ENCODE assay signal across 13 cellular contexts in genomic region chr11:92859290-92859689, GRCh38.
DNase-seq lines count a peak whose midpoint lies in the region; ATAC-seq lines count a peak whose summit lies in the region.
"Had no signal": no experiment of that assay in that cellular context is flagged by ENCODE, and none has a peak within 500 bp of the region (broad histone marks: within the 10 kb centered on the region; RNA-seq: fewer than 3 reads in every experiment).

No MANE protein-coding gene starts in this region.

- DNase-seq in COR-L47 (lab: John Stamatoyannopoulos, UW) (peak; percentile 23), NCI-H1092 (lab: John Stamatoyannopoulos, UW) (peak; percentile 58), NCI-H446 treated with DMSO at 0.1 percent for 48 hours (lab: John Stamatoyannopoulos, UW) (peak; percentile 76), pons (ENCODE audit: low spot score) (peak; percentile 10), iPS-NIHi11 (ENCODE audit: low spot score) (no peak), NCI-H2171 treated with DMSO at 0.1 percent for 48 hours (lab: John Stamatoyannopoulos, UW) (no peak)
- DNase-seq: CD8-positive, alpha-beta T cell; NCI-H1436 treated with DMSO at 0.1 percent for 48 hours; NCI-H2081 treated with DMSO at 0.1 percent for 48 hours; NCI-H526 had no signal

- no peak for ATAC-seq in HG02588 (IDR thresholded peaks at IDR 0.05; ENCODE audit: unreplicated experiment)
- ATAC-seq: CD8-positive, alpha-beta T cell; Right ventricle myocardium inferior; SK-N-SH treated with all-trans-retinoic acid at 6 μM for 48 hours had no signal

Comparison
In these comparisons a context has a peak if more than half of its experiments do, and no peak if none do; other contexts are left out.
1. DNase-seq: peak in COR-L47 (single experiment), NCI-H1092 (single experiment), NCI-H446 treated with DMSO at 0.1 percent for 48 hours (single experiment) and pons (single experiment); none in iPS-NIHi11 (single experiment) and NCI-H2171 treated with DMSO at 0.1 percent for 48 hours (single experiment).